ENCODE assay signal across 8 cellular contexts in genomic region chr3:9704343-9705322, GRCh38. TPM values are rescaled to one million over a fixed set of nuclear protein-coding genes. Genes with fewer than 3 reads are reported as not detected.
DNase-seq lines count a peak whose midpoint lies in the region; ATAC-seq and TF ChIP-seq lines count a peak whose summit lies in the region.

No MANE protein-coding gene starts in this region.

- H3K9ac ChIP-seq in colonic mucosa (ENCODE audit: low read depth in 2 of 2, low read length in 2 of 2): peak overlapping the region in 1 of 2 donors; percentile 24

- DNase-seq in NCI-H1105 treated with DMSO at 0.1 percent for 48 hours (lab: John Stamatoyannopoulos, UW) (peak; percentile 2), NCI-H1105 (lab: John Stamatoyannopoulos, UW) (no peak), NCI-H82 (lab: John Stamatoyannopoulos, UW) (peak; percentile 73), colonic mucosa (peak; percentile 54), right lobe of liver (no peak), testis (peak; percentile 51)

- TF ChIP-seq CTCF in colonic mucosa (IDR thresholded peaks at IDR 0.05): no peak
- no peak for TF ChIP-seq CTCF in right lobe of liver (IDR thresholded peaks at IDR 0.05)
- no peak for TF ChIP-seq CTCF in testis (IDR thresholded peaks at IDR 0.05)

- TF ChIP-seq POLR2A in right lobe of liver (IDR thresholded peaks at IDR 0.05) (no peak), testis (IDR thresholded peaks at IDR 0.05) (no peak)

- ATAC-seq in right lobe of liver (peak; percentile 40 to 60 (median 56)), GM18873 (IDR thresholded peaks at IDR 0.05; ENCODE audit: low FRiP score, unreplicated experiment) (no peak), GM21381 (IDR thresholded peaks at IDR 0.05; ENCODE audit: unreplicated experiment) (no peak)

- H3K4me3 ChIP-seq in colonic mucosa (peak overlapping the region; percentile 33), right lobe of liver (no peak overlapping the region), testis (peak overlapping the region; percentile 6 to 29)

- peaks cover 3% of the 10 kb centered on the region for H3K4me1 ChIP-seq in colonic mucosa
- H3K4me1 ChIP-seq in right lobe of liver: peaks cover 0 to 13% (median 0%) of the 10 kb centered on the region in 4 donors
- no peaks in the 10 kb centered on the region for H3K4me1 ChIP-seq in testis

- intact Hi-C loops in colonic mucosa (cut with DNase I): no loop called here
- intact Hi-C loops in right lobe of liver (cut with DNase I): no loop called here
- intact Hi-C loops in testis (cut with DNase I; ENCODE audit: low total_unique reads): no loop called here

- H3K27me3 ChIP-seq in colonic mucosa: no peaks in the 10 kb centered on the region
- peaks cover 0 to 8% of the 10 kb centered on the region in 2 donors for H3K27me3 ChIP-seq in right lobe of liver
- H3K27me3 ChIP-seq in testis: no peaks in the 10 kb centered on the region

- H3K27ac ChIP-seq in colonic mucosa (no peak overlapping the region), right lobe of liver (no peak overlapping the region), testis (no peak overlapping the region)

- no peaks in the 10 kb centered on the region for H3K9me3 ChIP-seq in colonic mucosa
- H3K9me3 ChIP-seq in right lobe of liver: no peaks in the 10 kb centered on the region
- H3K9me3 ChIP-seq in testis: no peaks in the 10 kb centered on the region

- 4% methylated on average over 13 of the region's 62 CpGs for WGBS in right lobe of liver (ENCODE audit: insufficient coverage, low coverage, low lambda C conversion rate, missing lambda C conversion rate)
- 2% methylated on average over 19 to 61 of the region's 62 CpGs for WGBS in testis, 2 donors

- peaks cover 3% of the 10 kb centered on the region for H3K36me3 ChIP-seq in colonic mucosa
- H3K36me3 ChIP-seq in right lobe of liver: peaks cover 0 to 13% (median 0%) of the 10 kb centered on the region in 4 donors
- H3K36me3 ChIP-seq in testis (ENCODE audit: low read depth, missing control alignments): no peaks in the 10 kb centered on the region

RNA-seq across cellular contexts. Expression of gene CPNE9, which starts 1.0 kb away (rescaled TPM):
- total RNA-seq in colonic mucosa (not detected), right lobe of liver (not detected), testis (1 to 10 TPM in 1 of 2 donors, under 1 TPM in 1; 0.31 to 1.4 TPM)
- polyA plus RNA-seq in testis (ENCODE audit: insufficient read depth, low read depth, low replicate concordance): 1.3 TPM

RNA-seq across cellular contexts. Expression of gene BRPF1, which starts 26.9 kb away (rescaled TPM):
- total RNA-seq in colonic mucosa: 10 to 100 TPM; 13.6 to 18.7 TPM
- 1 to 10 TPM; 3.5 to 5.4 (median 5.1) TPM for total RNA-seq in right lobe of liver
- total RNA-seq in testis: 10 to 100 TPM; 55.1 to 58.4 TPM
- polyA plus RNA-seq in testis (ENCODE audit: insufficient read depth, low read depth, low replicate concordance): 47.4 TPM

RNA-seq across cellular contexts. Expression of gene OGG1, which starts 45.1 kb away (rescaled TPM):
- 10 to 100 TPM; 19.1 to 24.9 TPM for total RNA-seq in colonic mucosa
- 10 to 100 TPM; 12.3 to 27.8 (median 15.7) TPM for total RNA-seq in right lobe of liver
- total RNA-seq in testis: 10 to 100 TPM; 30.3 to 36.4 TPM
- 18.8 TPM for polyA plus RNA-seq in testis (ENCODE audit: insufficient read depth, low read depth, low replicate concordance)

RNA-seq across cellular contexts. Expression of gene MTMR14, which starts 55.3 kb away (rescaled TPM):
- total RNA-seq in colonic mucosa: 10 to 100 TPM; 35.9 to 36.3 TPM
- total RNA-seq in right lobe of liver: 10 to 100 TPM; 15.8 to 20.0 (median 18.8) TPM
- total RNA-seq in testis: 10 to 100 TPM; 58.9 to 70.6 TPM
- polyA plus RNA-seq in testis (ENCODE audit: insufficient read depth, low read depth, low replicate concordance): 43.6 TPM

Comparison
In these comparisons a context has a peak if more than half of its experiments do, and no peak if none do; other contexts are left out.
1. DNase-seq: peak in NCI-H1105 treated with DMSO at 0.1 percent for 48 hours (single experiment), NCI-H82 (single experiment), colonic mucosa (single experiment) and testis (single experiment); none in NCI-H1105 (single experiment) and right lobe of liver (0 of 3).
2. H3K4me3 ChIP-seq: peak in colonic mucosa (single experiment) and testis (2 of 2); none in right lobe of liver (0 of 3).
3. ATAC-seq: peak in right lobe of liver (4 of 4); none in GM18873 (single experiment) and GM21381 (single experiment).